ENCODE assay signal across 1 cellular context in the genomic region with DNA sequence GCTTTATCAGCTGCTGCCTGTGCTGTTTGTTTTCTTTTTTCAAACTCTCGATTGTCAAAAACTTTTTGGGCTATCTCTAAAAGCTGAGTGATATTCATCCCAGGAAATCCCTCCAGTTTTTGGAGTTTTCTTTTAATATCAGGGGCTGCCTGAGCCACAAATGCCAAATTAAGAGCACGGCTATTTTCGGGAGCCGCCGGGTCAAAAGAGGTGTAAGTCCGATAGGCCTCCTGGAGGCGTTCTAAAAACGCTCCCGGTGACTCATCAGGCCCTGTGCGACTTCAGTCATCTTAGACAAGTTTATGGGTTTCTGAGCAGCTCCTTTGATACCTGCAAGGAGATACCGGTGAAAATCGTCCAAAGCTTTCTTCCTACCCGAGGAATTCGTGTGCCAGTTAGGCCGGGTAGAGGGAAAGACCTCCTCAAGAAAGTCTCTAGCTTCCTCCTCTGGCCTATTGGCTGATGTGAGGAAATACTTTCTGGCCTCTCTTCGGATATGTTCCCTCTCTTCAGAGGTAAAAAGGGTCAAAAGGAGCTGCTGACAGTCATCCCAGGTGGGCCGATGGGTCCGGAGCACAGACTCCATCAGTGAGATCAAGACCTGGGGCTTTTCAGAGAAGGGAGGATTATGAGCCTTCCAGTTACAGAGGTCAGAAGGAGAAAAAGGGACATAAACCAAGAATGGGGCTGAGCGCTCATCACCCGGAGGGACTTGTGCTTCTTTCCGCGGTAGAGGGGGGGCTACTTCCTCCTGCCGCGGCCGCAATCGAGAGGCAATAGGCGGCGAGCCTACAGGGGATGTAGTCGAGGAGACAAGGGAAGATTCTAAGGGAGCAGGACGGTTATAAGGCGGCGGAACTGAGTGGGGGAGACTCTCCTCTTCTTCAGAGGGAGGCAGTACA.
TF ChIP-seq lines count a peak whose summit lies in the region.

No MANE protein-coding gene starts in this region.

TF ChIP-seq in HCT116, 20 proteins besides CTCF, POLR2A, EP300 and RAD21 (continued from another document):
- TF ChIP-seq, protein P1, sequence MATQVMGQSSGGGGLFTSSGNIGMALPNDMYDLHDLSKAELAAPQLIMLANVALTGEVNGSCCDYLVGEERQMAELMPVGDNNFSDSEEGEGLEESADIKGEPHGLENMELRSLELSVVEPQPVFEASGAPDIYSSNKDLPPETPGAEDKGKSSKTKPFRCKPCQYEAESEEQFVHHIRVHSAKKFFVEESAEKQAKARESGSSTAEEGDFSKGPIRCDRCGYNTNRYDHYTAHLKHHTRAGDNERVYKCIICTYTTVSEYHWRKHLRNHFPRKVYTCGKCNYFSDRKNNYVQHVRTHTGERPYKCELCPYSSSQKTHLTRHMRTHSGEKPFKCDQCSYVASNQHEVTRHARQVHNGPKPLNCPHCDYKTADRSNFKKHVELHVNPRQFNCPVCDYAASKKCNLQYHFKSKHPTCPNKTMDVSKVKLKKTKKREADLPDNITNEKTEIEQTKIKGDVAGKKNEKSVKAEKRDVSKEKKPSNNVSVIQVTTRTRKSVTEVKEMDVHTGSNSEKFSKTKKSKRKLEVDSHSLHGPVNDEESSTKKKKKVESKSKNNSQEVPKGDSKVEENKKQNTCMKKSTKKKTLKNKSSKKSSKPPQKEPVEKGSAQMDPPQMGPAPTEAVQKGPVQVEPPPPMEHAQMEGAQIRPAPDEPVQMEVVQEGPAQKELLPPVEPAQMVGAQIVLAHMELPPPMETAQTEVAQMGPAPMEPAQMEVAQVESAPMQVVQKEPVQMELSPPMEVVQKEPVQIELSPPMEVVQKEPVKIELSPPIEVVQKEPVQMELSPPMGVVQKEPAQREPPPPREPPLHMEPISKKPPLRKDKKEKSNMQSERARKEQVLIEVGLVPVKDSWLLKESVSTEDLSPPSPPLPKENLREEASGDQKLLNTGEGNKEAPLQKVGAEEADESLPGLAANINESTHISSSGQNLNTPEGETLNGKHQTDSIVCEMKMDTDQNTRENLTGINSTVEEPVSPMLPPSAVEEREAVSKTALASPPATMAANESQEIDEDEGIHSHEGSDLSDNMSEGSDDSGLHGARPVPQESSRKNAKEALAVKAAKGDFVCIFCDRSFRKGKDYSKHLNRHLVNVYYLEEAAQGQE (IDR thresholded peaks at IDR 0.05; ENCODE audit: low read depth), result no peak
- no peak for TF ChIP-seq ZNF274 (IDR thresholded peaks at IDR 0.05; ENCODE audit: low read depth, low read length)
- no peak for TF ChIP-seq SIN3A (IDR thresholded peaks at IDR 0.05; ENCODE audit: low read depth)
